Comparison of ENCODE assay signal across 20 cellular contexts in the genomic region with DNA sequence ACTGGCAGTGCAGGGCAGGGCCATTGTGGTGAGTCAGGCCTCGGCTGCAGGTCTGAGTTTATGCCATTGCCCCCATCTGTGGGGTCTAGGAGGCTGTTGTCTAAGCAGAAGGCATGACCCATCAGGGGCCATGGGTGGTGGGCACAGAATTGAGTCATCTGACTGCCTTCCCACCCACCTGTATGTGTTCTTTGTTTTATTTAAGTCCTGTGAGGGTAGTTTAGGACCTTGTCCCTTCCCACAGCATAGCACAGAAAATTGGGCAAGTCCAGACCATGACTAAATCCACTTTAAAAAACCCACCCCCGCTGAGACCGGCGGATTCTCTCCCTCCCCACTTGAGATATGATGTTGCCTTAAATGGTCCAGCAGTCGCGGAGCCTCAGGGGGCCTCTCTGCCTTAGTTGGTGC. TPM values are rescaled to one million over a fixed set of nuclear protein-coding genes. Genes with fewer than 3 reads are reported as not detected.
DNase-seq lines count a peak whose midpoint lies in the region; ATAC-seq and TF ChIP-seq lines count a peak whose summit lies in the region.
"Had no signal": no experiment of that assay in that cellular context is flagged by ENCODE, and none has a peak within 500 bp of the region (broad histone marks: within the 10 kb centered on the region; RNA-seq: fewer than 3 reads in every experiment).

No MANE protein-coding gene starts in this region.

- no peak overlapping the region for H3K27ac Mint-ChIP-seq in activated T-cell treated with anti-CD3 and anti-CD28 coated beads, Interleukin-2, amount 50 U/mL, for 72 hours
- peak overlapping the region in 3 of 5 experiments; percentile 65 to 96 (median 76) for H3K27ac Mint-ChIP-seq in brain
- H3K27ac Mint-ChIP-seq: CD4-positive, CD25-positive, alpha-beta regulatory T cell; T-cell had no signal

- no peak overlapping the region for H3K4me3 ChIP-seq in BE2C (ENCODE audit: low read depth, low read length)
- H3K4me3 ChIP-seq: cardiac muscle cell, K562, transverse colon had no signal

- no peaks in the 10 kb centered on the region for H3K36me3 ChIP-seq in BE2C
- H3K36me3 ChIP-seq: cardiac muscle cell, heart left ventricle, transverse colon had no signal

- no peaks in the 10 kb centered on the region for H3K4me1 ChIP-seq in BE2C

- peaks cover 26% of the 10 kb centered on the region for H3K4me1 Mint-ChIP-seq in activated T-cell treated with anti-CD3 and anti-CD28 coated beads, Interleukin-2, amount 50 U/mL, for 72 hours (ENCODE audit: low read depth)
- peaks cover 15% of the 10 kb centered on the region for H3K4me1 Mint-ChIP-seq in activated T-cell treated with anti-CD3 and anti-CD28 coated beads, Interleukin-2, amount 50 U/mL, for 4 hours (ENCODE audit: low read depth)
- H3K4me1 Mint-ChIP-seq in brain: peaks cover 41% of the 10 kb centered on the region

- no peaks in the 10 kb centered on the region for H3K9me3 Mint-ChIP-seq in activated T-cell treated with anti-CD3 and anti-CD28 coated beads, Interleukin-2, amount 50 U/mL, for 72 hours
- no peaks in the 10 kb centered on the region for H3K9me3 Mint-ChIP-seq in activated T-cell treated with anti-CD3 and anti-CD28 coated beads, Interleukin-2, amount 50 U/mL, for 4 hours
- peaks cover 0 to 5% (median 0%) of the 10 kb centered on the region in 5 experiments for H3K9me3 Mint-ChIP-seq in brain
- H3K9me3 Mint-ChIP-seq: CD4-positive, CD25-positive, alpha-beta regulatory T cell; T-cell had no signal

- H3K9me3 ChIP-seq in BE2C: no peaks in the 10 kb centered on the region
- H3K9me3 ChIP-seq: heart left ventricle, transverse colon had no signal

- no peak for TF ChIP-seq CTCF in brain (conservative IDR thresholded peaks at IDR 0.05)
- no peak for TF ChIP-seq CTCF in BE2C (IDR thresholded peaks at IDR 0.05; ENCODE audit: low read depth, low read length)

- no peaks in the 10 kb centered on the region for H3K27me3 ChIP-seq in BE2C
- H3K27me3 ChIP-seq: cardiac muscle cell, transverse colon had no signal

- peaks cover 29% of the 10 kb centered on the region for H3K27me3 Mint-ChIP-seq in activated T-cell treated with anti-CD3 and anti-CD28 coated beads, Interleukin-2, amount 50 U/mL, for 72 hours (ENCODE audit: low read depth)
- H3K27me3 Mint-ChIP-seq in activated T-cell treated with anti-CD3 and anti-CD28 coated beads, Interleukin-2, amount 50 U/mL, for 4 hours (ENCODE audit: low read depth): peaks cover 30% of the 10 kb centered on the region
- H3K27me3 Mint-ChIP-seq in brain: peaks cover 9% of the 10 kb centered on the region

- DNase-seq in activated T-cell treated with anti-CD3 and anti-CD28 coated beads, Interleukin-2, amount 50 U/mL, for 72 hours: no peak
- no peak for DNase-seq in activated T-cell treated with anti-CD3 and anti-CD28 coated beads, Interleukin-2, amount 50 U/mL, for 4 hours
- peak; percentile 8 for DNase-seq in mucosa of gallbladder (ENCODE audit: low spot score)
- peak; percentile 36 for DNase-seq in ureter (ENCODE audit: low spot score)
- no peak for DNase-seq in foreskin melanocyte
- no peak for DNase-seq in BE2C
- DNase-seq: activated effector memory CD4-positive, alpha-beta T cell treated with Interleukin-2 at 50 U/mL for 16 hours; CD4-positive, CD25-positive, alpha-beta regulatory T cell; effector CD4-positive, alpha-beta T cell; heart left ventricle; mesendoderm; NCI-H2029 treated with DMSO at 0.1 percent for 48 hours; NCI-H526 treated with DMSO at 0.1 percent for 48 hours; Right ventricle myocardium superior; T-cell; transverse colon had no signal

- no peak for ATAC-seq in activated T-cell treated with anti-CD3 and anti-CD28 coated beads, Interleukin-2, amount 50 U/mL, for 72 hours (replicated peaks in 1 of 2)
- ATAC-seq in activated T-cell treated with anti-CD3 and anti-CD28 coated beads, Interleukin-2, amount 50 U/mL, for 4 hours: no peak
- ATAC-seq in HG02840 (IDR thresholded peaks at IDR 0.05; ENCODE audit: low FRiP score, unreplicated experiment): no peak
- ATAC-seq: heart left ventricle, K562, T-cell had no signal

- no peaks in the 10 kb centered on the region for H3K36me3 Mint-ChIP-seq in activated T-cell treated with anti-CD3 and anti-CD28 coated beads, Interleukin-2, amount 50 U/mL, for 72 hours (ENCODE audit: insufficient read depth in 2 of 2)
- H3K36me3 Mint-ChIP-seq in activated T-cell treated with anti-CD3 and anti-CD28 coated beads, Interleukin-2, amount 50 U/mL, for 4 hours (ENCODE audit: insufficient read depth): no peaks in the 10 kb centered on the region
- H3K36me3 Mint-ChIP-seq in brain: no peaks in the 10 kb centered on the region
- H3K36me3 Mint-ChIP-seq: CD4-positive, CD25-positive, alpha-beta regulatory T cell; T-cell had no signal

- H3K4me3 Mint-ChIP-seq in activated T-cell treated with anti-CD3 and anti-CD28 coated beads, Interleukin-2, amount 50 U/mL, for 72 hours: peak overlapping the region; percentile 55 to 68
- no peak overlapping the region for H3K4me3 Mint-ChIP-seq in activated T-cell treated with anti-CD3 and anti-CD28 coated beads, Interleukin-2, amount 50 U/mL, for 4 hours
- peak overlapping the region in 4 of 5 experiments; percentile 56 to 90 (median 87) for H3K4me3 Mint-ChIP-seq in brain

RNA-seq across cellular contexts. Expression of a gene that starts 40.3 kb away (rescaled TPM):
- total RNA-seq in activated T-cell treated with anti-CD3 and anti-CD28 coated beads, Interleukin-2, amount 50 U/mL, for 72 hours: 10 to 100 TPM; 30.5 to 37.9 TPM
- total RNA-seq in activated T-cell treated with anti-CD3 and anti-CD28 coated beads, Interleukin-2, amount 50 U/mL, for 4 hours: 10 to 100 TPM; 19.2 to 26.0 (median 22.4) TPM
- 11.0 TPM for polyA plus RNA-seq in brain (ENCODE audit: insufficient read depth, low read depth, low replicate concordance)
- total RNA-seq in mucosa of gallbladder: 18.7 TPM
- 35.6 TPM for total RNA-seq in ureter
- polyA plus RNA-seq in BE2C (2012; ENCODE audit: insufficient read depth, insufficient read length, low read depth): 50.5 TPM

RNA-seq across cellular contexts. Expression of a gene that starts 40.4 kb away (rescaled TPM):
- 1 to 10 TPM; 1.7 to 2.7 TPM for total RNA-seq in activated T-cell treated with anti-CD3 and anti-CD28 coated beads, Interleukin-2, amount 50 U/mL, for 72 hours
- 1 to 10 TPM in 2 of 3 donors, under 1 TPM in 1; 0.95 to 1.7 (median 1.6) TPM for total RNA-seq in activated T-cell treated with anti-CD3 and anti-CD28 coated beads, Interleukin-2, amount 50 U/mL, for 4 hours
- 1.6 TPM for polyA plus RNA-seq in brain (ENCODE audit: insufficient read depth, low read depth, low replicate concordance)
- total RNA-seq in mucosa of gallbladder (1.5 TPM), ureter (3.8 TPM)
- 2.7 TPM for polyA plus RNA-seq in BE2C (2012; ENCODE audit: insufficient read depth, insufficient read length, low read depth)

Comparison
In these comparisons a context has a peak if more than half of its experiments do, and no peak if none do; other contexts are left out.
1. DNase-seq: peak in mucosa of gallbladder (single experiment) and ureter (single experiment); none in activated T-cell treated with anti-CD3 and anti-CD28 coated beads, Interleukin-2, amount 50 U/mL, for 72 hours (0 of 2), activated T-cell treated with anti-CD3 and anti-CD28 coated beads, Interleukin-2, amount 50 U/mL, for 4 hours (single experiment), foreskin melanocyte (single experiment) and BE2C (single experiment).